In genomic region chr17:7837375-7838290, GRCh38 we compare ENCODE assay signal across 8 cellular contexts. TPM values are rescaled to one million over a fixed set of nuclear protein-coding genes. Genes with fewer than 3 reads are reported as not detected.
A peak's percentile ranks its signal among the peaks of the same experiment; 100 is the strongest.
DNase-seq lines count a peak whose midpoint lies in the region; ATAC-seq and TF ChIP-seq lines count a peak whose summit lies in the region.

No MANE protein-coding gene starts in this region.

- intact Hi-C loops in heart left ventricle (cut with DNase I): loop anchor here in 3 of 10 donors (2.0 to 5.0 kb wide), 3 partner anchors 19 to 300 kb away; partner anchors contain the start of genes NAA38 (in 1 of the 3), TP53 (in 1 of the 3) and WRAP53 (in 1 of the 3)
- intact Hi-C loops in left ventricle myocardium superior (cut with micrococcal nuclease): no loop called here

- H3K9me3 ChIP-seq in heart left ventricle: no peaks in the 10 kb centered on the region

- peak overlapping the region; percentile 98 for H3K27ac Mint-ChIP-seq in glutamatergic neuron (ENCODE audit: unreplicated experiment)
- H3K27ac Mint-ChIP-seq in stimulated activated memory B cell treated with anti-CD40 and anti-IgM and Interleukin-4, amounts not matched to agents 10 μg/mL and 1 μg/mL and 100 μg/mL, for 72 hours: peak overlapping the region; percentile 85

- TF ChIP-seq CTCF in heart left ventricle (IDR thresholded peaks at IDR 0.05) (no peak), VCaP (conservative IDR thresholded peaks at IDR 0.05) (no peak), glutamatergic neuron (IDR thresholded peaks at IDR 0.05; ENCODE audit: partially characterized antibody, unreplicated experiment) (no peak)

- peaks cover 0 to 12% (median 4%) of the 10 kb centered on the region in 9 donors for H3K36me3 ChIP-seq in heart left ventricle

- no peak for TF ChIP-seq POLR2A in heart left ventricle (IDR thresholded peaks at IDR 0.05)

- peak overlapping the region; percentile 99 for H3K4me3 Mint-ChIP-seq in glutamatergic neuron (ENCODE audit: unreplicated experiment)
- peak overlapping the region; percentile 88 for H3K4me3 Mint-ChIP-seq in stimulated activated memory B cell treated with anti-CD40 and anti-IgM and Interleukin-4, amounts not matched to agents 10 μg/mL and 1 μg/mL and 100 μg/mL, for 72 hours

- peaks cover 45% of the 10 kb centered on the region for H3K9me3 Mint-ChIP-seq in glutamatergic neuron (ENCODE audit: unreplicated experiment)
- no peaks in the 10 kb centered on the region for H3K9me3 Mint-ChIP-seq in stimulated activated memory B cell treated with anti-CD40 and anti-IgM and Interleukin-4, amounts not matched to agents 10 μg/mL and 1 μg/mL and 100 μg/mL, for 72 hours

- H3K27ac ChIP-seq in heart left ventricle (peak overlapping the region in 11 of 12 donors; percentile 92 to 100 (median 98)), VCaP (peak overlapping the region; percentile 94)

- ATAC-seq in heart left ventricle (no peak), left ventricle myocardium superior (no peak), GM21576 (IDR thresholded peaks at IDR 0.05; ENCODE audit: unreplicated experiment) (no peak)
- no peak for ATAC-seq in stimulated activated memory B cell treated with anti-CD40 and anti-IgM and Interleukin-4, amounts not matched to agents 10 μg/mL and 1 μg/mL and 100 μg/mL, for 72 hours

- peaks cover 33% of the 10 kb centered on the region for H3K4me1 Mint-ChIP-seq in glutamatergic neuron (ENCODE audit: low read depth, unreplicated experiment)
- H3K4me1 Mint-ChIP-seq in stimulated activated memory B cell treated with anti-CD40 and anti-IgM and Interleukin-4, amounts not matched to agents 10 μg/mL and 1 μg/mL and 100 μg/mL, for 72 hours: peaks cover 74% of the 10 kb centered on the region

- H3K27me3 Mint-ChIP-seq in glutamatergic neuron (ENCODE audit: unreplicated experiment): peaks cover 43% of the 10 kb centered on the region
- H3K27me3 Mint-ChIP-seq in stimulated activated memory B cell treated with anti-CD40 and anti-IgM and Interleukin-4, amounts not matched to agents 10 μg/mL and 1 μg/mL and 100 μg/mL, for 72 hours: peaks cover 10% of the 10 kb centered on the region

- no peaks in the 10 kb centered on the region for H3K27me3 ChIP-seq in heart left ventricle

- no peak for DNase-seq in heart left ventricle
- DNase-seq in left ventricle myocardium superior: no peak
- no peak for DNase-seq in glutamatergic neuron
- DNase-seq in activated CD4-positive, CD25-positive, alpha-beta regulatory T cell (lab: John Stamatoyannopoulos, UW): no peak
- DNase-seq in dedifferentiated amniotic fluid mesenchymal stem cell (ENCODE audit: extremely low spot score): no peak

- H3K4me3 ChIP-seq in heart left ventricle: peak overlapping the region in 9 of 12 donors; percentile 68 to 99 (median 83)

- peaks cover 5% of the 10 kb centered on the region for H3K36me3 Mint-ChIP-seq in glutamatergic neuron (ENCODE audit: unreplicated experiment)
- no peaks in the 10 kb centered on the region for H3K36me3 Mint-ChIP-seq in stimulated activated memory B cell treated with anti-CD40 and anti-IgM and Interleukin-4, amounts not matched to agents 10 μg/mL and 1 μg/mL and 100 μg/mL, for 72 hours

- H3K4me1 ChIP-seq in heart left ventricle: peaks cover 5 to 75% (median 46%) of the 10 kb centered on the region in 12 donors

- WGBS in heart left ventricle, 4 donors: 5 to 8% (median 8%) methylated on average over 10 to 12 of the region's 12 CpGs

RNA-seq across cellular contexts. Expression of gene KDM6B, which starts 3.6 kb away (rescaled TPM):
- total RNA-seq in heart left ventricle: 10 to 100 TPM in 8 of 9 donors, 1 to 10 TPM in 1; 7.4 to 29.3 (median 24.8) TPM
- polyA plus RNA-seq in heart left ventricle: 10 to 100 TPM; 11.6 to 14.4 TPM
- 28.1 TPM for total RNA-seq in left ventricle myocardium superior
- 191 TPM for total RNA-seq in glutamatergic neuron (ENCODE audit: unreplicated experiment)

RNA-seq across cellular contexts. Expression of gene TMEM88, which starts 17.2 kb away (rescaled TPM):
- total RNA-seq in heart left ventricle (100 to 1,000 TPM in 1 of 9 donors, 10 to 100 TPM in 8; 16.7 to 130 (median 27.0) TPM), left ventricle myocardium superior (32.6 TPM), glutamatergic neuron (ENCODE audit: unreplicated experiment) (23.7 TPM)
- polyA plus RNA-seq in heart left ventricle: 100 to 1,000 TPM in 1 of 2 donors, 10 to 100 TPM in 1; 97.7 to 112 TPM

RNA-seq across cellular contexts. Expression of gene NAA38, which starts 19.7 kb away (rescaled TPM):
- total RNA-seq in heart left ventricle (100 to 1,000 TPM in 1 of 9 donors, 10 to 100 TPM in 8; 60.9 to 141 (median 72.4) TPM), left ventricle myocardium superior (93.2 TPM), glutamatergic neuron (ENCODE audit: unreplicated experiment) (49.7 TPM)
- polyA plus RNA-seq in heart left ventricle: 100 to 1,000 TPM in 1 of 2 donors, 10 to 100 TPM in 1; 75.2 to 179 TPM

RNA-seq across cellular contexts. Expression of gene CYB5D1, which starts 20.2 kb away (rescaled TPM):
- total RNA-seq in heart left ventricle: 10 to 100 TPM in 8 of 9 donors, 1 to 10 TPM in 1; 9.3 to 20.4 (median 16.6) TPM
- 10 to 100 TPM; 11.7 to 15.5 TPM for polyA plus RNA-seq in heart left ventricle
- 25.6 TPM for total RNA-seq in left ventricle myocardium superior
- total RNA-seq in glutamatergic neuron (ENCODE audit: unreplicated experiment): 9.2 TPM

RNA-seq across cellular contexts. Expression of gene CHD3, which starts 51.0 kb away (rescaled TPM):
- 10 to 100 TPM in 6 of 9 donors, 1 to 10 TPM in 3; 6.7 to 30.6 (median 13.6) TPM for total RNA-seq in heart left ventricle
- 10 to 100 TPM; 17.5 to 17.9 TPM for polyA plus RNA-seq in heart left ventricle
- 13.1 TPM for total RNA-seq in left ventricle myocardium superior
- total RNA-seq in glutamatergic neuron (ENCODE audit: unreplicated experiment): 129 TPM
